In the genomic region with DNA sequence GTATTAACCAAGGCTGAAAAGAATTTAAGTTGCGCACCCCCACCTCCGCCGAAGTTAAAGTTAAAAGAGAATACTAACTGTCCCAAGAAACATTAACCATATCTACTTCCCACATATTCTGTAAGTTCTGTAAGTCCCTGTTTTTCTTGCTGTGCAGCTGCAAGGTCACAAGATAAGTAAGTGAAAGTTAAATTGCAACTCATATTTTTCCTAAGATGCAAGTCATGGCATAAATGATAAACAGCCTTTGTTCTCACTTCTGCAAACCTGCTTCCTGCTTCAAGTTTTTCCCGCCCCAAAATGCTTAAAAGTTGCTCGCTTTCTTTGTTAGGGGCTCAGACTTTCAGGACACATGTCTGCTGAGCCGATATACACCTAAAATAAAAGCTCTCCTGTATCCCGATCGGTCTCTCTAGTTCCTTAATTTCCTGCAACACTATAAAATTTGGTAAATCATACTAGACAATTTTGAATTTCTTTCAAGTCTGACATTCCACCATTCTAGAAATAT, we compare ENCODE assay signal across 14 cellular contexts. TPM values are rescaled to one million over a fixed set of nuclear protein-coding genes. Genes with fewer than 3 reads are reported as not detected.
DNase-seq lines count a peak whose midpoint lies in the region; ATAC-seq and TF ChIP-seq lines count a peak whose summit lies in the region.
"Had no signal": no experiment of that assay in that cellular context is flagged by ENCODE, and none has a peak within 500 bp of the region (broad histone marks: within the 10 kb centered on the region; RNA-seq: fewer than 3 reads in every experiment).

No MANE protein-coding gene starts in this region.

- peaks cover 5% of the 10 kb centered on the region for H3K27me3 Mint-ChIP-seq in activated naive CD8-positive, alpha-beta T cell treated with anti-CD3 and anti-CD28 coated beads, Interleukin-2, amount 10 ng/mL, durations not matched to agents 7 days and 5 days
- H3K27me3 Mint-ChIP-seq in activated naive CD8-positive, alpha-beta T cell treated with anti-CD3 and anti-CD28 coated beads, Interleukin-2, amount 50 U/mL, for 24 hours, result peaks cover 3% of the 10 kb centered on the region
- H3K27me3 Mint-ChIP-seq: brain had no signal

- peaks cover 37% of the 10 kb centered on the region for H3K4me1 ChIP-seq in OCI-LY3 (ENCODE audit: low read length)
- H3K4me1 ChIP-seq in thoracic aorta (ENCODE audit: control insufficient read depth in 1 of 2, low read depth in 2 of 2), result no peaks in the 10 kb centered on the region
- H3K4me1 ChIP-seq in tibial artery, result no peaks in the 10 kb centered on the region

- peak overlapping the region; percentile 57 for H3K4me2 ChIP-seq in OCI-LY3 (ENCODE audit: low read length)

- intact Hi-C loops in left ventricle myocardium superior (cut with micrococcal nuclease) (no loop called here), tibial artery (cut with DNase I; ENCODE audit: low total_unique reads) (no loop called here)

- DNase-seq in activated naive CD8-positive, alpha-beta T cell treated with anti-CD3 and anti-CD28 coated beads, Interleukin-2, amount 10 ng/mL, durations not matched to agents 7 days and 5 days, result no peak
- no peak for DNase-seq in activated naive CD8-positive, alpha-beta T cell treated with anti-CD3 and anti-CD28 coated beads, Interleukin-2, amount 50 U/mL, for 24 hours
- DNase-seq in left ventricle myocardium superior (no peak), thoracic aorta (ENCODE audit: low spot score) (no peak), DMS114 treated with DMSO at 0.1 percent for 48 hours (lab: John Stamatoyannopoulos, UW; ENCODE audit: unreplicated experiment) (no peak), tibial artery (no peak)
- DNase-seq: activated CD4-positive, CD25-positive, alpha-beta regulatory T cell treated with anti-CD3 and anti-CD28 coated beads, Interleukin-2, amount 50 U/mL, for 72 hours; IMR-90; SHP77 had no signal

- peaks cover 4% of the 10 kb centered on the region for H3K4me1 Mint-ChIP-seq in activated naive CD8-positive, alpha-beta T cell treated with anti-CD3 and anti-CD28 coated beads, Interleukin-2, amount 10 ng/mL, durations not matched to agents 7 days and 5 days
- peaks cover 6% of the 10 kb centered on the region for H3K4me1 Mint-ChIP-seq in activated naive CD8-positive, alpha-beta T cell treated with anti-CD3 and anti-CD28 coated beads, Interleukin-2, amount 50 U/mL, for 24 hours
- H3K4me1 Mint-ChIP-seq: brain had no signal

- H4K20me1 ChIP-seq in OCI-LY3 (ENCODE audit: insufficient read depth, low read length), result no peaks in the 10 kb centered on the region

- H3K27ac ChIP-seq in OCI-LY3 (ENCODE audit: low read length) (peak overlapping the region; percentile 75), thoracic aorta (no peak overlapping the region), tibial artery (no peak overlapping the region)

- peaks cover 1% of the 10 kb centered on the region for H3K36me3 Mint-ChIP-seq in activated naive CD8-positive, alpha-beta T cell treated with anti-CD3 and anti-CD28 coated beads, Interleukin-2, amount 10 ng/mL, durations not matched to agents 7 days and 5 days
- no peaks in the 10 kb centered on the region for H3K36me3 Mint-ChIP-seq in activated naive CD8-positive, alpha-beta T cell treated with anti-CD3 and anti-CD28 coated beads, Interleukin-2, amount 50 U/mL, for 24 hours (ENCODE audit: low read depth)
- H3K36me3 Mint-ChIP-seq: brain had no signal

- ATAC-seq in activated naive CD8-positive, alpha-beta T cell treated with anti-CD3 and anti-CD28 coated beads, Interleukin-2, amount 10 ng/mL, durations not matched to agents 7 days and 5 days (ENCODE audit: low read depth), result no peak
- no peak for ATAC-seq in activated naive CD8-positive, alpha-beta T cell treated with anti-CD3 and anti-CD28 coated beads, Interleukin-2, amount 50 U/mL, for 24 hours
- ATAC-seq in left ventricle myocardium superior (peak; percentile 40), thoracic aorta (ENCODE audit: insufficient number of reproducible peaks, low FRiP score, low read depth) (no peak), HG03439 (IDR thresholded peaks at IDR 0.05; ENCODE audit: unreplicated experiment) (no peak)
- ATAC-seq: esophagus mucosa had no signal

- no peak for TF ChIP-seq CTCF in OCI-LY3 (IDR thresholded peaks at IDR 0.05; ENCODE audit: low read depth, low read length)
- no peak for TF ChIP-seq CTCF in thoracic aorta (IDR thresholded peaks at IDR 0.05)
- TF ChIP-seq CTCF in tibial artery (IDR thresholded peaks at IDR 0.05), result no peak

- H3K9me3 ChIP-seq in OCI-LY3 (ENCODE audit: insufficient read depth, low read length), result no peaks in the 10 kb centered on the region
- no peaks in the 10 kb centered on the region for H3K9me3 ChIP-seq in thoracic aorta
- no peaks in the 10 kb centered on the region for H3K9me3 ChIP-seq in tibial artery

- no peaks in the 10 kb centered on the region for H3K9me3 Mint-ChIP-seq in activated naive CD8-positive, alpha-beta T cell treated with anti-CD3 and anti-CD28 coated beads, Interleukin-2, amount 10 ng/mL, durations not matched to agents 7 days and 5 days
- H3K9me3 Mint-ChIP-seq in activated naive CD8-positive, alpha-beta T cell treated with anti-CD3 and anti-CD28 coated beads, Interleukin-2, amount 50 U/mL, for 24 hours, result no peaks in the 10 kb centered on the region
- H3K9me3 Mint-ChIP-seq: brain had no signal

- H3K27ac Mint-ChIP-seq in activated naive CD8-positive, alpha-beta T cell treated with anti-CD3 and anti-CD28 coated beads, Interleukin-2, amount 10 ng/mL, durations not matched to agents 7 days and 5 days, result no peak overlapping the region
- H3K27ac Mint-ChIP-seq in activated naive CD8-positive, alpha-beta T cell treated with anti-CD3 and anti-CD28 coated beads, Interleukin-2, amount 50 U/mL, for 24 hours, result no peak overlapping the region
- H3K27ac Mint-ChIP-seq: brain had no signal

- H3K36me3 ChIP-seq in OCI-LY3 (replicated peaks; ENCODE audit: low read depth, low read length) (peaks cover 29% of the 10 kb centered on the region), thoracic aorta (no peaks in the 10 kb centered on the region), tibial artery (peaks cover 0 to 4% (median 0%) of the 10 kb centered on the region in 3 donors)

- POLR2A ChIA-PET in activated naive CD8-positive, alpha-beta T cell treated with anti-CD3 and anti-CD28 coated beads, Interleukin-2, amount 10 ng/mL, durations not matched to agents 7 days and 5 days (lab: Charles Lee), result no interaction called here

- peak overlapping the region; percentile 41 for H3K9ac ChIP-seq in OCI-LY3 (ENCODE audit: low read length)

- H3K79me2 ChIP-seq in OCI-LY3 (ENCODE audit: low read length), result no peaks in the 10 kb centered on the region

- H2AFZ ChIP-seq in OCI-LY3 (ENCODE audit: low read depth, low read length), result peak overlapping the region; percentile 74; the same call in 1 of the 2 replicates

- H3K4me3 Mint-ChIP-seq in activated naive CD8-positive, alpha-beta T cell treated with anti-CD3 and anti-CD28 coated beads, Interleukin-2, amount 10 ng/mL, durations not matched to agents 7 days and 5 days, result peak overlapping the region; percentile 20
- H3K4me3 Mint-ChIP-seq in activated naive CD8-positive, alpha-beta T cell treated with anti-CD3 and anti-CD28 coated beads, Interleukin-2, amount 50 U/mL, for 24 hours, result no peak overlapping the region
- H3K4me3 Mint-ChIP-seq: brain had no signal

- H3K27me3 ChIP-seq in OCI-LY3 (ENCODE audit: low read depth, low read length) (no peaks in the 10 kb centered on the region), thoracic aorta (replicated peaks; ENCODE audit: insufficient read depth) (no peaks in the 10 kb centered on the region), tibial artery (no peaks in the 10 kb centered on the region)

- peak overlapping the region; percentile 38 for H3K4me3 ChIP-seq in OCI-LY3 (ENCODE audit: low read length)
- peak overlapping the region; percentile 33 for H3K4me3 ChIP-seq in thoracic aorta
- no peak overlapping the region for H3K4me3 ChIP-seq in tibial artery

RNA-seq across cellular contexts. Expression of a gene that starts 32.6 kb away (rescaled TPM):
- total RNA-seq in activated naive CD8-positive, alpha-beta T cell treated with anti-CD3 and anti-CD28 coated beads, Interleukin-2, amount 10 ng/mL, durations not matched to agents 7 days and 5 days, result under 1 TPM; 0.08 to 0.09 TPM
- total RNA-seq in left ventricle myocardium superior (21.5 TPM), thoracic aorta (10 to 100 TPM; 31.5 to 38.6 TPM)
- total RNA-seq: Daoy had no signal

RNA-seq across cellular contexts. Expression of a gene that starts 48.4 kb away (rescaled TPM):
- total RNA-seq in activated naive CD8-positive, alpha-beta T cell treated with anti-CD3 and anti-CD28 coated beads, Interleukin-2, amount 10 ng/mL, durations not matched to agents 7 days and 5 days, result under 1 TPM; 0.14 to 0.68 TPM
- total RNA-seq in left ventricle myocardium superior (21.5 TPM), thoracic aorta (10 to 100 TPM; 38.5 to 43.3 TPM)
- total RNA-seq: Daoy had no signal

Comparison
In these comparisons a context has a peak if more than half of its experiments do, and no peak if none do; other contexts are left out.
1. H3K4me3 ChIP-seq: peak in OCI-LY3 (single experiment) and thoracic aorta (single experiment); none in tibial artery (0 of 2).
2. RNA of a gene that starts 32.6 kb away (total RNA-seq): 31.5 to 38.6 TPM in thoracic aorta and 21.5 TPM in left ventricle myocardium superior (single experiment); 0.08 to 0.09 TPM in activated naive CD8-positive, alpha-beta T cell treated with anti-CD3 and anti-CD28 coated beads, Interleukin-2, amount 10 ng/mL, durations not matched to agents 7 days and 5 days; every median in the first group is over 10 times any median in the second.
3. RNA of a gene that starts 48.4 kb away (total RNA-seq): 38.5 to 43.3 TPM in thoracic aorta and 21.5 TPM in left ventricle myocardium superior (single experiment); 0.14 to 0.68 TPM in activated naive CD8-positive, alpha-beta T cell treated with anti-CD3 and anti-CD28 coated beads, Interleukin-2, amount 10 ng/mL, durations not matched to agents 7 days and 5 days; every median in the first group is over 10 times any median in the second.